In the genomic region with DNA sequence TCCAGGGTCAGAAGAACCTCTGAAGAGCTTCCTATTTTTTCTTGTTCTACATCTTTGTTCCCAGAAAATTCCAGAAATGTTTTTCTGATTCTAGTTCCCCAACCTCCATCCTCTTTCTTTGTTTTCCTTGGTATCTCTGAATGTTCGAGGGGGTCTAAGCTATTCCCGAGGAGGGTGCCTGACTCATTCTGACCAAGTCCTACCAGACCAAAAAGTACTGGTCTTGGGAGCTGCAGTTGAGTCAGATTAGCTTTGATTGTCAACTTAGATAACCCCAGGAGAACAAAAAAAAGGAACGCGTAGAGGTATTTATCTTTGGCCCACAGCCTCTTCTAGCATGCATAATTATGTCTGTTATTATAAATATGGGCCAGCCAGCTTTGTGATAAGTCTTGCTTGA, we compare ENCODE assay signal across 1 cellular context.
TF ChIP-seq lines count a peak whose summit lies in the region.

No MANE protein-coding gene starts in this region.

TF ChIP-seq in IMR-90, 13 proteins besides CTCF, POLR2A, EP300 and RAD21:
- TF ChIP-seq, protein P1, sequence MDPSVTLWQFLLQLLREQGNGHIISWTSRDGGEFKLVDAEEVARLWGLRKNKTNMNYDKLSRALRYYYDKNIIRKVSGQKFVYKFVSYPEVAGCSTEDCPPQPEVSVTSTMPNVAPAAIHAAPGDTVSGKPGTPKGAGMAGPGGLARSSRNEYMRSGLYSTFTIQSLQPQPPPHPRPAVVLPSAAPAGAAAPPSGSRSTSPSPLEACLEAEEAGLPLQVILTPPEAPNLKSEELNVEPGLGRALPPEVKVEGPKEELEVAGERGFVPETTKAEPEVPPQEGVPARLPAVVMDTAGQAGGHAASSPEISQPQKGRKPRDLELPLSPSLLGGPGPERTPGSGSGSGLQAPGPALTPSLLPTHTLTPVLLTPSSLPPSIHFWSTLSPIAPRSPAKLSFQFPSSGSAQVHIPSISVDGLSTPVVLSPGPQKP (IDR thresholded peaks at IDR 0.05; ENCODE audit: borderline replicate concordance, low read depth, low read length): no peak
- TF ChIP-seq MAFK (IDR thresholded peaks at IDR 0.05; ENCODE audit: low read depth, low read length) (no peak), RCOR1 (IDR thresholded peaks at IDR 0.05; ENCODE audit: insufficient replicate concordance, low read length) (no peak), RFX5 (IDR thresholded peaks at IDR 0.05; ENCODE audit: low read depth, low read length) (no peak), CEBPB (IDR thresholded peaks at IDR 0.05; ENCODE audit: low read depth, low read length) (no peak), SMC3 (IDR thresholded peaks at IDR 0.05; ENCODE audit: low read depth, low read length) (no peak), MAZ (IDR thresholded peaks at IDR 0.05; ENCODE audit: borderline replicate concordance, low read depth, low read length) (no peak), NFE2L2 (IDR thresholded peaks at IDR 0.05; ENCODE audit: low read depth, low read length) (no peak), MXI1 (IDR thresholded peaks at IDR 0.05; ENCODE audit: borderline replicate concordance, low read depth, low read length) (no peak), BHLHE40 (IDR thresholded peaks at IDR 0.05; ENCODE audit: low read depth, low read length) (no peak), FOS (IDR thresholded peaks at IDR 0.05; ENCODE audit: low read depth, low read length) (no peak), CHD1 (IDR thresholded peaks at IDR 0.05; ENCODE audit: low read depth, low read length) (no peak)
- TF ChIP-seq, protein P2, sequence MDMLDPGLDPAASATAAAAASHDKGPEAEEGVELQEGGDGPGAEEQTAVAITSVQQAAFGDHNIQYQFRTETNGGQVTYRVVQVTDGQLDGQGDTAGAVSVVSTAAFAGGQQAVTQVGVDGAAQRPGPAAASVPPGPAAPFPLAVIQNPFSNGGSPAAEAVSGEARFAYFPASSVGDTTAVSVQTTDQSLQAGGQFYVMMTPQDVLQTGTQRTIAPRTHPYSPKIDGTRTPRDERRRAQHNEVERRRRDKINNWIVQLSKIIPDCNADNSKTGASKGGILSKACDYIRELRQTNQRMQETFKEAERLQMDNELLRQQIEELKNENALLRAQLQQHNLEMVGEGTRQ (IDR thresholded peaks at IDR 0.05; ENCODE audit: low read depth, low read length): no peak
TF ChIP-seq in IMR-90: peak in this region for 0.
